ENCODE assay signal across 9 cellular contexts in genomic region chr7:22723171-22723601, GRCh38. TPM values are rescaled to one million over a fixed set of nuclear protein-coding genes. Genes with fewer than 3 reads are reported as not detected.
A peak's percentile ranks its signal among the peaks of the same experiment; 100 is the strongest.
DNase-seq lines count a peak whose midpoint lies in the region; ATAC-seq and TF ChIP-seq lines count a peak whose summit lies in the region.
"Had no signal": no experiment of that assay in that cellular context is flagged by ENCODE, and none has a peak within 500 bp of the region (broad histone marks: within the 10 kb centered on the region; RNA-seq: fewer than 3 reads in every experiment).

No MANE protein-coding gene starts in this region.

- H3K27me3 Mint-ChIP-seq in activated naive CD8-positive, alpha-beta T cell treated with anti-CD3 and anti-CD28 coated beads, Interleukin-2, amount 10 ng/mL, durations not matched to agents 7 days and 5 days: peaks cover 10% of the 10 kb centered on the region
- peaks cover 46% of the 10 kb centered on the region for H3K27me3 Mint-ChIP-seq in activated naive CD8-positive, alpha-beta T cell treated with anti-CD3 and anti-CD28 coated beads for 36 hours
- H3K27me3 Mint-ChIP-seq in memory B cell: no peaks in the 10 kb centered on the region

- H3K27me3 ChIP-seq in uterus: no peaks in the 10 kb centered on the region
- no peaks in the 10 kb centered on the region for H3K27me3 ChIP-seq in HAP-1 (ENCODE audit: low read depth)

- intact Hi-C loops in uterus (cut with DNase I; ENCODE audit: low total_unique reads): loop anchor here (10.0 kb wide), 1 partner anchor 158 kb away; no protein-coding TSS in a partner anchor

- ATAC-seq in activated naive CD8-positive, alpha-beta T cell treated with anti-CD3 and anti-CD28 coated beads, Interleukin-2, amount 10 ng/mL, durations not matched to agents 7 days and 5 days (ENCODE audit: low read depth): no peak
- peak; percentile 18 for ATAC-seq in memory B cell (ENCODE audit: low read depth)
- ATAC-seq in GM21717 (IDR thresholded peaks at IDR 0.05; ENCODE audit: unreplicated experiment): no peak

- H3K27ac ChIP-seq in caudate nucleus (ENCODE audit: low read depth, low read length) (peak overlapping the region; percentile 37), uterus (peak overlapping the region in 1 of 2 donors; percentile 35)
- H3K27ac ChIP-seq: epithelial cell of prostate had no signal

- peaks cover 38% of the 10 kb centered on the region for H3K4me1 Mint-ChIP-seq in activated naive CD8-positive, alpha-beta T cell treated with anti-CD3 and anti-CD28 coated beads, Interleukin-2, amount 10 ng/mL, durations not matched to agents 7 days and 5 days
- peaks cover 30% of the 10 kb centered on the region for H3K4me1 Mint-ChIP-seq in activated naive CD8-positive, alpha-beta T cell treated with anti-CD3 and anti-CD28 coated beads for 36 hours
- peaks cover 41% of the 10 kb centered on the region for H3K4me1 Mint-ChIP-seq in memory B cell

- DNase-seq in activated naive CD8-positive, alpha-beta T cell treated with anti-CD3 and anti-CD28 coated beads, Interleukin-2, amount 10 ng/mL, durations not matched to agents 7 days and 5 days: no peak
- no peak for DNase-seq in activated naive CD8-positive, alpha-beta T cell treated with anti-CD3 and anti-CD28 coated beads for 36 hours
- DNase-seq in caudate nucleus (lab: John Stamatoyannopoulos, UW): peak in 27 of 61 donors; percentile 4 to 59 (median 22)
- DNase-seq in memory B cell (ENCODE audit: low spot score in 2 of 2): peak in 1 of 2 donors; percentile 28
- DNase-seq in uterus: peak; percentile 34 to 52
- no peak for DNase-seq in NCI-H1417 treated with DMSO at 0.1 percent for 48 hours (lab: John Stamatoyannopoulos, UW)
- no peak for DNase-seq in HAP-1 (ENCODE audit: low spot score in 2 of 2)

- TF ChIP-seq CTCF in uterus (IDR thresholded peaks at IDR 0.05): no peak

- no peak for TF ChIP-seq POLR2A in uterus (IDR thresholded peaks at IDR 0.05)

- peaks cover 0 to 6% of the 10 kb centered on the region in 2 donors for H3K4me1 ChIP-seq in uterus
- H3K4me1 ChIP-seq in HAP-1: peaks cover 8% of the 10 kb centered on the region

- H3K4me3 ChIP-seq in uterus (no peak overlapping the region), HAP-1 (no peak overlapping the region)

- in situ Hi-C loops in HAP-1 (cut with MboI; ENCODE audit: low sequenced_read_pairs): no loop called here

- H3K36me3 Mint-ChIP-seq in activated naive CD8-positive, alpha-beta T cell treated with anti-CD3 and anti-CD28 coated beads, Interleukin-2, amount 10 ng/mL, durations not matched to agents 7 days and 5 days: peaks cover 3% of the 10 kb centered on the region
- no peaks in the 10 kb centered on the region for H3K36me3 Mint-ChIP-seq in activated naive CD8-positive, alpha-beta T cell treated with anti-CD3 and anti-CD28 coated beads for 36 hours
- H3K36me3 Mint-ChIP-seq in memory B cell: no peaks in the 10 kb centered on the region

- H3K9me3 Mint-ChIP-seq in activated naive CD8-positive, alpha-beta T cell treated with anti-CD3 and anti-CD28 coated beads, Interleukin-2, amount 10 ng/mL, durations not matched to agents 7 days and 5 days: no peaks in the 10 kb centered on the region
- no peaks in the 10 kb centered on the region for H3K9me3 Mint-ChIP-seq in activated naive CD8-positive, alpha-beta T cell treated with anti-CD3 and anti-CD28 coated beads for 36 hours
- no peaks in the 10 kb centered on the region for H3K9me3 Mint-ChIP-seq in memory B cell

- H3K36me3 ChIP-seq in uterus (no peaks in the 10 kb centered on the region), HAP-1 (replicated peaks) (no peaks in the 10 kb centered on the region)

- POLR2A ChIA-PET in activated naive CD8-positive, alpha-beta T cell treated with anti-CD3 and anti-CD28 coated beads, Interleukin-2, amount 10 ng/mL, durations not matched to agents 7 days and 5 days (lab: Charles Lee): interaction anchor here (0.5 to 2.1 kb wide), 5 partner anchors 42 to 160 kb away, joined by 3 to 9 read pairs (median 5); no protein-coding TSS in a partner anchor

- H3K4me3 Mint-ChIP-seq in activated naive CD8-positive, alpha-beta T cell treated with anti-CD3 and anti-CD28 coated beads, Interleukin-2, amount 10 ng/mL, durations not matched to agents 7 days and 5 days: peak overlapping the region; percentile 59
- H3K4me3 Mint-ChIP-seq in activated naive CD8-positive, alpha-beta T cell treated with anti-CD3 and anti-CD28 coated beads for 36 hours: no peak overlapping the region
- peak overlapping the region; percentile 43 for H3K4me3 Mint-ChIP-seq in memory B cell

- H3K9me3 ChIP-seq in uterus: no peaks in the 10 kb centered on the region
- H3K9me3 ChIP-seq in HAP-1: no peaks in the 10 kb centered on the region

- peak overlapping the region; percentile 81 for H3K27ac Mint-ChIP-seq in activated naive CD8-positive, alpha-beta T cell treated with anti-CD3 and anti-CD28 coated beads, Interleukin-2, amount 10 ng/mL, durations not matched to agents 7 days and 5 days
- H3K27ac Mint-ChIP-seq in activated naive CD8-positive, alpha-beta T cell treated with anti-CD3 and anti-CD28 coated beads for 36 hours: no peak overlapping the region
- H3K27ac Mint-ChIP-seq in memory B cell: peak overlapping the region; percentile 82

RNA-seq across cellular contexts. Expression of gene IL6, which starts 3.8 kb away (rescaled TPM):
- under 1 TPM; 0.64 to 0.99 TPM for total RNA-seq in activated naive CD8-positive, alpha-beta T cell treated with anti-CD3 and anti-CD28 coated beads, Interleukin-2, amount 10 ng/mL, durations not matched to agents 7 days and 5 days
- total RNA-seq in activated naive CD8-positive, alpha-beta T cell treated with anti-CD3 and anti-CD28 coated beads for 36 hours: under 1 TPM in 1 of 2 experiments, not detected in 1; 0.60 TPM
- 10 to 100 TPM in 1 of 4 donors, 1 to 10 TPM in 2, not detected in 1; 2.6 to 11.2 (median 4.2) TPM for total RNA-seq in uterus

Comparison
In these comparisons a context has a peak if more than half of its experiments do, and no peak if none do; other contexts are left out.
1. DNase-seq: peak in uterus (2 of 2); none in activated naive CD8-positive, alpha-beta T cell treated with anti-CD3 and anti-CD28 coated beads, Interleukin-2, amount 10 ng/mL, durations not matched to agents 7 days and 5 days (single experiment), activated naive CD8-positive, alpha-beta T cell treated with anti-CD3 and anti-CD28 coated beads for 36 hours (single experiment), NCI-H1417 treated with DMSO at 0.1 percent for 48 hours (single experiment) and HAP-1 (0 of 2).